ENCODE assay signal across 1 cellular context in the genomic region with DNA sequence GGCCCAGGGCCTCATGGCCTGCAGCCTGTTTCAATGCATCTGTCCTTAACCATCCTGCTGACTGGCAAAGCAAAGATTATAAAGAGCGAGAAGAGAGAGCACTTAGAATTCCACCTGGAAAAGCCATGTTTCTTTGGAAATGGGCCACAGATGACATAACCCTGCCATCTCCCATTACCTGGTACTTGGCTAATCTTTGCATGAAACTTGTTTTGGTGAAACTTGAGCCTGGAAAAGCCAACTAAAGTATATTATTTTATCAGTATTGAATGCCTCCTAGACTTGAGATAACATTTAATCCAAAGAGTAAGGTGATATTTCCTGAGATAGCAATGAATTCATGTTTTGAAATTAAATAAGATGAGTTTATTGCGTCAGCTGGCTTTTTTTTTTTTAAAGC.
TF ChIP-seq lines count a peak whose summit lies in the region.

No MANE protein-coding gene starts in this region.

TF ChIP-seq in HEK293, 187 proteins besides CTCF, POLR2A, EP300 and RAD21 (continued from another document):
- TF ChIP-seq, protein P1, sequence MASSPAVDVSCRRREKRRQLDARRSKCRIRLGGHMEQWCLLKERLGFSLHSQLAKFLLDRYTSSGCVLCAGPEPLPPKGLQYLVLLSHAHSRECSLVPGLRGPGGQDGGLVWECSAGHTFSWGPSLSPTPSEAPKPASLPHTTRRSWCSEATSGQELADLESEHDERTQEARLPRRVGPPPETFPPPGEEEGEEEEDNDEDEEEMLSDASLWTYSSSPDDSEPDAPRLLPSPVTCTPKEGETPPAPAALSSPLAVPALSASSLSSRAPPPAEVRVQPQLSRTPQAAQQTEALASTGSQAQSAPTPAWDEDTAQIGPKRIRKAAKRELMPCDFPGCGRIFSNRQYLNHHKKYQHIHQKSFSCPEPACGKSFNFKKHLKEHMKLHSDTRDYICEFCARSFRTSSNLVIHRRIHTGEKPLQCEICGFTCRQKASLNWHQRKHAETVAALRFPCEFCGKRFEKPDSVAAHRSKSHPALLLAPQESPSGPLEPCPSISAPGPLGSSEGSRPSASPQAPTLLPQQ (tag by site-specific recombination; IDR thresholded peaks at IDR 0.05) = 0 out of 2 replicates have a peak, but pooled peaks have one; percentile 23
- TF ChIP-seq KLF8 (tag by site-specific recombination; IDR thresholded peaks at IDR 0.05) = peak; percentile 62; the same call in 1 of the 2 replicates
- 0 out of 2 replicates have a peak, but pooled peaks have one; percentile 17 for TF ChIP-seq PATZ1 (tag by site-specific recombination; IDR thresholded peaks at IDR 0.05)
- no peak for TF ChIP-seq TCF7L2 (IDR thresholded peaks at IDR 0.05; ENCODE audit: borderline replicate concordance, low read depth, low read length)
- TF ChIP-seq ZNF302 (tag by site-specific recombination; IDR thresholded peaks at IDR 0.05; ENCODE audit: low read depth) = no peak
